In genomic region chr20:52727740-52728456, GRCh38 we compare ENCODE assay signal across 24 cellular contexts.
"Had no signal": no experiment of that assay in that cellular context is flagged by ENCODE, and none has a peak within 500 bp of the region (broad histone marks: within the 10 kb centered on the region; RNA-seq: fewer than 3 reads in every experiment).

No MANE protein-coding gene starts in this region.

- H3K36me3 ChIP-seq: MG63, SJCRH30 had no signal

- DNase-seq: Karpas-422, KG1, MG63, NCI-H1092, NCI-H1105 treated with DMSO at 0.1 percent for 48 hours, NCI-H1417 treated with DMSO at 0.1 percent for 48 hours, NCI-H146, NCI-H1694 treated with DMSO at 0.1 percent for 48 hours, NCI-H1930, NCI-H2081, NCI-H2107, NCI-H226, NCI-H446, NCI-H510A, NCI-H524 treated with DMSO at 0.1 percent for 48 hours, NCI-H69, NCI-H774, RPMI8226, SHP77 treated with DMSO at 0.1 percent for 48 hours, SJCRH30 had no signal

- H3K4me1 ChIP-seq: SJCRH30 had no signal

- H3K4me3 ChIP-seq: MG63, SJCRH30 had no signal

- FAIRE-seq: HTR-8/SVneo, RCC 7860 had no signal

- ATAC-seq: SK-N-SH treated with all-trans-retinoic acid at 6 μM for 48 hours had no signal

- H3K27ac ChIP-seq: HL-60, SJCRH30 had no signal

- H3K9me3 ChIP-seq: SJCRH30 had no signal

- H3K27me3 ChIP-seq: MG63 had no signal
